ENCODE assay signal across 1 cellular context in genomic region chr5:172669808-172670402, GRCh38.
TF ChIP-seq lines count a peak whose summit lies in the region.

No MANE protein-coding gene starts in this region.

TF ChIP-seq in HepG2, 621 proteins besides CTCF, POLR2A, EP300 and RAD21 (continued from another document):
- peak; percentile 74 for TF ChIP-seq ZBTB33 (CRISPR knock-in tag; IDR thresholded peaks at IDR 0.05)
- no peak for TF ChIP-seq BCLAF1 (IDR thresholded peaks at IDR 0.05)
- no peak for TF ChIP-seq FOXP4 (CRISPR knock-in tag; IDR thresholded peaks at IDR 0.05)
- no peak for TF ChIP-seq ZNF639 (CRISPR knock-in tag; conservative IDR thresholded peaks at IDR 0.05)
- TF ChIP-seq TFDP1 (CRISPR knock-in tag; IDR thresholded peaks at IDR 0.05; ENCODE audit: borderline replicate concordance): no peak
- TF ChIP-seq ZNF816 (CRISPR knock-in tag; IDR thresholded peaks at IDR 0.05; ENCODE audit: borderline replicate concordance): no peak
- TF ChIP-seq ZKSCAN8 (CRISPR knock-in tag; IDR thresholded peaks at IDR 0.05; ENCODE audit: borderline replicate concordance): no peak
